ENCODE assay signal across 7 cellular contexts in the genomic region with DNA sequence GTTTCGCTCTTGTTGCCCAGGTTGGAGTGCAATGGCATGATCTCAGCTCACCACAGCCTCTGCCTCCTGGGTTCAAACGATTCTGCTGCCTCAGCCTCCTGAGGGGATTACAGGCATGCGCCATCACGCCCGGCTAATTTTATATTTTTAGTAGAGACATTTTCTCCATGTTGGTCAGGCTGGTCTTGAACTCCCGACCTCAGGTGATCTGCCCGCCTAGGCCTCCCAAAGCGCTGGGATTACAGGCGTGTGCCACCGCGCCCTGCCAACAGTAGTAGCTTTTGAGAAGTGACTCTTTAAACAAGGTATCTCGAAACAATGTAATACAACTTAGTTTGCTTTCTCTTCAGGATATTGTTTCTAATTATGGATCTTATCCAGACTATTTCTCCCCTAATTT. TPM values are rescaled to one million over a fixed set of nuclear protein-coding genes. Genes with fewer than 3 reads are reported as not detected.
DNase-seq lines count a peak whose midpoint lies in the region; ATAC-seq and TF ChIP-seq lines count a peak whose summit lies in the region.
"Not testable (repeated sequence)": the region's sequence is repeated elsewhere in the genome, so short reads cannot be mapped to it uniquely, and the experiment has no call there.

No MANE protein-coding gene starts in this region.

- WGBS in mesendoderm (ENCODE audit: extremely low coverage, insufficient coverage, low lambda C conversion rate): no CpG with 5 or more reads among the region's 12 CpGs

- H3K79me1 ChIP-seq in mesendoderm (ENCODE audit: low read length): peaks cover 14% of the 10 kb centered on the region

- BruUV-seq in Calu3 (replicated peaks; lab: Mats Ljungman, UMichigan): TSS peak; percentile 51

- peaks cover 38% of the 10 kb centered on the region for H3K36me3 ChIP-seq in KOPT-K1 (ENCODE audit: insufficient read depth, low read length)
- not testable (repeated sequence) for H3K36me3 ChIP-seq in mesendoderm (ENCODE audit: control insufficient read depth, insufficient read depth, low read length)

- H3K4me3 ChIP-seq in epithelial cell of proximal tubule (ENCODE audit: low read depth, low read length) (peak overlapping the region; percentile 98), retinal pigment epithelial cell (ENCODE audit: low read length) (peak overlapping the region; percentile 83)
- not testable (repeated sequence) for H3K4me3 ChIP-seq in mesendoderm (ENCODE audit: low read length)

- H4K5ac ChIP-seq in mesendoderm (ENCODE audit: low read length): not testable (repeated sequence)

- H3K9ac ChIP-seq in mesendoderm (ENCODE audit: low read length): not testable (repeated sequence)

- not testable (repeated sequence) for H3K23ac ChIP-seq in mesendoderm (ENCODE audit: low read length)

- H3K27ac ChIP-seq in KOPT-K1 (ENCODE audit: low read depth, low read length, poor library complexity, severe bottlenecking) (peak overlapping the region; percentile 79), VCaP (peak overlapping the region; percentile 91)
- not testable (repeated sequence) for H3K27ac ChIP-seq in mesendoderm (ENCODE audit: low read depth, low read length)

- ATAC-seq in activated naive CD8-positive, alpha-beta T cell treated with anti-CD3 and anti-CD28 coated beads, Interleukin-2, amount 10 ng/mL, durations not matched to agents 7 days and 5 days (ENCODE audit: low read depth): not testable (repeated sequence)

- H3K79me2 ChIP-seq in mesendoderm (ENCODE audit: control insufficient read depth, insufficient read depth, low read length): peaks cover 44% of the 10 kb centered on the region

- not testable (repeated sequence) for H3K4me2 ChIP-seq in mesendoderm (ENCODE audit: low read length)

- H3K56ac ChIP-seq in mesendoderm (ENCODE audit: low read length): peak overlapping the region; percentile 25

- not testable (repeated sequence) for H3K4ac ChIP-seq in mesendoderm (ENCODE audit: low read depth, low read length)

- not testable (repeated sequence) for DNase-seq in Calu3; activated naive CD8-positive, alpha-beta T cell treated with anti-CD3 and anti-CD28 coated beads, Interleukin-2, amount 10 ng/mL, durations not matched to agents 7 days and 5 days; epithelial cell of proximal tubule (ENCODE audit: low read depth); mesendoderm; retinal pigment epithelial cell (ENCODE audit: low read depth)

- intact Hi-C loops in Calu3 (cut with micrococcal nuclease; ENCODE audit: unreplicated experiment): not testable (repeated sequence)

- H3K18ac ChIP-seq in mesendoderm (ENCODE audit: low read length): not testable (repeated sequence)

- CTCF ChIA-PET in Calu3 (lab: Charles Lee): interaction anchor here (0.6 to 0.9 kb wide), 3 partner anchors 15 to 211 kb away, joined by 3 to 5 read pairs (median 3); no protein-coding TSS in a partner anchor

- POLR2A ChIA-PET in activated naive CD8-positive, alpha-beta T cell treated with anti-CD3 and anti-CD28 coated beads, Interleukin-2, amount 10 ng/mL, durations not matched to agents 7 days and 5 days (lab: Charles Lee): interaction anchor here (1.4 kb wide), 1 partner anchor 436 kb away, joined by 4 read pairs; a partner anchor contains a TSS

- peak overlapping the region; percentile 95 for H3K4me3 Mint-ChIP-seq in Calu3 (ENCODE audit: low read depth, unreplicated experiment)
- peak overlapping the region; percentile 95 for H3K4me3 Mint-ChIP-seq in activated naive CD8-positive, alpha-beta T cell treated with anti-CD3 and anti-CD28 coated beads, Interleukin-2, amount 10 ng/mL, durations not matched to agents 7 days and 5 days

- H2BK120ac ChIP-seq in mesendoderm (ENCODE audit: low read depth, low read length): not testable (repeated sequence)

- H3K27ac Mint-ChIP-seq in Calu3 (ENCODE audit: unreplicated experiment): peak overlapping the region; percentile 80
- H3K27ac Mint-ChIP-seq in activated naive CD8-positive, alpha-beta T cell treated with anti-CD3 and anti-CD28 coated beads, Interleukin-2, amount 10 ng/mL, durations not matched to agents 7 days and 5 days: peak overlapping the region; percentile 5

- TF ChIP-seq CTCF in Calu3 (IDR thresholded peaks at IDR 0.05; ENCODE audit: unreplicated experiment); VCaP (conservative IDR thresholded peaks at IDR 0.05); epithelial cell of proximal tubule (conservative IDR thresholded peaks at IDR 0.05; ENCODE audit: low read depth, low read length); retinal pigment epithelial cell (conservative IDR thresholded peaks at IDR 0.05; ENCODE audit: low read depth, low read length): not testable (repeated sequence)

- not testable (repeated sequence) for H3K27me3 ChIP-seq in mesendoderm (ENCODE audit: insufficient read depth, low read length, poor library complexity)

- not testable (repeated sequence) for H3K9me3 Mint-ChIP-seq in Calu3 (ENCODE audit: low read depth, unreplicated experiment); activated naive CD8-positive, alpha-beta T cell treated with anti-CD3 and anti-CD28 coated beads, Interleukin-2, amount 10 ng/mL, durations not matched to agents 7 days and 5 days

- peaks cover 28% of the 10 kb centered on the region for H3K4me1 Mint-ChIP-seq in Calu3 (ENCODE audit: low read depth, unreplicated experiment)
- H3K4me1 Mint-ChIP-seq in activated naive CD8-positive, alpha-beta T cell treated with anti-CD3 and anti-CD28 coated beads, Interleukin-2, amount 10 ng/mL, durations not matched to agents 7 days and 5 days: peaks cover 20% of the 10 kb centered on the region

- not testable (repeated sequence) for H3K27me3 Mint-ChIP-seq in Calu3 (ENCODE audit: unreplicated experiment); activated naive CD8-positive, alpha-beta T cell treated with anti-CD3 and anti-CD28 coated beads, Interleukin-2, amount 10 ng/mL, durations not matched to agents 7 days and 5 days

- peaks cover 27% of the 10 kb centered on the region for H3K36me3 Mint-ChIP-seq in Calu3 (ENCODE audit: insufficient read depth, unreplicated experiment)
- H3K36me3 Mint-ChIP-seq in activated naive CD8-positive, alpha-beta T cell treated with anti-CD3 and anti-CD28 coated beads, Interleukin-2, amount 10 ng/mL, durations not matched to agents 7 days and 5 days: peaks cover 24% of the 10 kb centered on the region

- not testable (repeated sequence) for H3K9me3 ChIP-seq in KOPT-K1 (ENCODE audit: insufficient read depth, low read length, poor library complexity, severe bottlenecking)

- not testable (repeated sequence) for H2BK5ac ChIP-seq in mesendoderm (ENCODE audit: low read length)

- H4K8ac ChIP-seq in mesendoderm (ENCODE audit: low read depth, low read length): not testable (repeated sequence)

- not testable (repeated sequence) for H3K4me1 ChIP-seq in mesendoderm (ENCODE audit: control insufficient read depth, low read depth, low read length)

- not testable (repeated sequence) for H2AK5ac ChIP-seq in mesendoderm (ENCODE audit: low read length)

- H2BK15ac ChIP-seq in mesendoderm (replicated peaks; ENCODE audit: low read depth): not testable (repeated sequence)

RNA-seq across cellular contexts. Expression of a gene that starts 1.6 kb away (rescaled TPM):
- total RNA-seq in Calu3 (2022) (65.8 and 69.7 TPM in 2 replicates), epithelial cell of proximal tubule (57.5 and 73.9 TPM in 2 replicates)
- 10 to 100 TPM; 58.9 to 60.0 TPM for total RNA-seq in activated naive CD8-positive, alpha-beta T cell treated with anti-CD3 and anti-CD28 coated beads, Interleukin-2, amount 10 ng/mL, durations not matched to agents 7 days and 5 days
- polyA plus RNA-seq in mesendoderm (2013, experiment 1 of 2): 103 TPM
- 104 TPM for polyA plus RNA-seq in mesendoderm (2013, experiment 2 of 2)
